8 cellular contexts compared by ENCODE assay signal in genomic region chr6:92810913-92811312, GRCh38.
DNase-seq lines count a peak whose midpoint lies in the region; ATAC-seq and TF ChIP-seq lines count a peak whose summit lies in the region.

No MANE protein-coding gene starts in this region.

- H2AFZ ChIP-seq in Loucy (ENCODE audit: low read length): 0 out of 2 replicates have a peak overlapping the region, but pooled peaks have one; percentile 20

- H3K9me3 ChIP-seq in heart left ventricle: peaks cover 0 to under 1% (median 0%) of the 10 kb centered on the region in 12 donors
- no peaks in the 10 kb centered on the region for H3K9me3 ChIP-seq in right cardiac atrium (ENCODE audit: control insufficient read depth, low read length)
- no peaks in the 10 kb centered on the region for H3K9me3 ChIP-seq in Loucy (ENCODE audit: insufficient read depth, low read depth, low read length)

- H3K79me2 ChIP-seq in Loucy (ENCODE audit: insufficient read depth, low read length): no peaks in the 10 kb centered on the region

- no peaks in the 10 kb centered on the region for H3F3A ChIP-seq in Loucy (ENCODE audit: low read depth)

- H3K27me3 Mint-ChIP-seq in HFFc6 (ENCODE audit: insufficient read depth): no peaks in the 10 kb centered on the region

- H3K36me3 Mint-ChIP-seq in HFFc6 (ENCODE audit: low read depth): no peaks in the 10 kb centered on the region

- H3K4me1 ChIP-seq in heart left ventricle (no peaks in the 10 kb centered on the region), right cardiac atrium (ENCODE audit: control insufficient read depth, insufficient read depth, low read length) (no peaks in the 10 kb centered on the region), Loucy (ENCODE audit: insufficient read depth, low read length, poor library complexity, severe bottlenecking) (no peaks in the 10 kb centered on the region)

- 13 to 25% (median 18%) methylated on average over 3 of the region's 3 CpGs for WGBS in heart left ventricle, 4 donors
- 26% methylated on average over 3 of the region's 3 CpGs for WGBS in right cardiac atrium

- H3K27me3 ChIP-seq in heart left ventricle (no peaks in the 10 kb centered on the region), right cardiac atrium (ENCODE audit: control insufficient read depth, insufficient read depth) (no peaks in the 10 kb centered on the region), Loucy (ENCODE audit: insufficient read depth, low read length, poor library complexity, severe bottlenecking) (no peaks in the 10 kb centered on the region)

- peak in 1 of 4 donors; percentile 50 for ATAC-seq in heart left ventricle
- ATAC-seq in right cardiac atrium: no peak
- ATAC-seq in stimulated activated naive CD8-positive, alpha-beta T cell treated with anti-CD3 and anti-CD28 coated beads, Interleukin-15, Interleukin-2, amounts not matched to agents 100 U/mL and 50 U/mL, for 24 hours: no peak

- H3K4me3 Mint-ChIP-seq in HFFc6: no peak overlapping the region

- no peak for DNase-seq in heart left ventricle
- no peak for DNase-seq in right cardiac atrium
- no peak for DNase-seq in HFFc6
- DNase-seq in SHP77 treated with DMSO at 0.1 percent for 48 hours (lab: John Stamatoyannopoulos, UW): peak; percentile 53
- DNase-seq in fibroblast of villous mesenchyme (ENCODE audit: low read depth): peak; percentile 19
- DNase-seq in stimulated activated naive CD8-positive, alpha-beta T cell treated with anti-CD3 and anti-CD28 coated beads, Interleukin-15, Interleukin-2, amounts not matched to agents 100 U/mL and 50 U/mL, for 24 hours: peak; percentile 7
- no peak for DNase-seq in 8988T

- TF ChIP-seq CTCF in heart left ventricle (IDR thresholded peaks at IDR 0.05) (peak in 11 of 12 donors; percentile 15 to 55 (median 34)), HFFc6 (IDR thresholded peaks at IDR 0.05) (peak; percentile 50), Loucy (conservative IDR thresholded peaks at IDR 0.05; ENCODE audit: low read length) (peak; percentile 87), fibroblast of villous mesenchyme (IDR thresholded peaks at IDR 0.05; ENCODE audit: insufficient read depth, low read depth, low read length) (peak; percentile 66)

- H3K36me3 ChIP-seq in heart left ventricle (no peaks in the 10 kb centered on the region), Loucy (ENCODE audit: insufficient read depth, low read length) (no peaks in the 10 kb centered on the region)

- H3K9me2 ChIP-seq in Loucy (replicated peaks; ENCODE audit: low read depth, low read length): no peaks in the 10 kb centered on the region

- H3K4me3 ChIP-seq in heart left ventricle (no peak overlapping the region), right cardiac atrium (ENCODE audit: low read length) (no peak overlapping the region), Loucy (ENCODE audit: low read length, poor library complexity, severe bottlenecking) (no peak overlapping the region), fibroblast of villous mesenchyme (ENCODE audit: low read depth, low read length) (no peak overlapping the region)

- intact Hi-C loops in heart left ventricle (cut with DNase I): loop anchor here in 4 of 10 donors (5.0 to 10.0 kb wide), 2 partner anchors 611 to 614 kb away; no protein-coding TSS in a partner anchor
- intact Hi-C loops in right cardiac atrium (cut with DNase I): no loop called here

- H3K9ac ChIP-seq in Loucy (ENCODE audit: low read depth, low read length, poor library complexity, severe bottlenecking): no peak overlapping the region

- H3K4me2 ChIP-seq in Loucy (ENCODE audit: low read depth, low read length, poor library complexity, severe bottlenecking): no peak overlapping the region

- H3K9me3 Mint-ChIP-seq in HFFc6: peaks cover 14% of the 10 kb centered on the region

- no peaks in the 10 kb centered on the region for H4K20me1 ChIP-seq in Loucy (ENCODE audit: insufficient read depth, low read length, poor library complexity, severe bottlenecking)

- H3K27ac ChIP-seq in heart left ventricle (no peak overlapping the region), right cardiac atrium (ENCODE audit: low read length) (no peak overlapping the region)

- no peaks in the 10 kb centered on the region for H3K4me1 Mint-ChIP-seq in HFFc6 (ENCODE audit: low read depth)

- no peak overlapping the region for H3K27ac Mint-ChIP-seq in HFFc6

- TF ChIP-seq POLR2A in heart left ventricle (IDR thresholded peaks at IDR 0.05): no peak

Comparison
In these comparisons a context has a peak if more than half of its experiments do, and no peak if none do; other contexts are left out.
1. DNase-seq: peak in SHP77 treated with DMSO at 0.1 percent for 48 hours (single experiment), fibroblast of villous mesenchyme (single experiment) and stimulated activated naive CD8-positive, alpha-beta T cell treated with anti-CD3 and anti-CD28 coated beads, Interleukin-15, Interleukin-2, amounts not matched to agents 100 U/mL and 50 U/mL, for 24 hours (single experiment); none in heart left ventricle (0 of 5), right cardiac atrium (0 of 3), HFFc6 (single experiment) and 8988T (single experiment).
2. CTCF ChIP-seq: peak in every context shown above with its lines; median percentile 87 in Loucy; 66 in fibroblast of villous mesenchyme; 50 in HFFc6; 34 in heart left ventricle.